21 cellular contexts compared by ENCODE assay signal in the genomic region with DNA sequence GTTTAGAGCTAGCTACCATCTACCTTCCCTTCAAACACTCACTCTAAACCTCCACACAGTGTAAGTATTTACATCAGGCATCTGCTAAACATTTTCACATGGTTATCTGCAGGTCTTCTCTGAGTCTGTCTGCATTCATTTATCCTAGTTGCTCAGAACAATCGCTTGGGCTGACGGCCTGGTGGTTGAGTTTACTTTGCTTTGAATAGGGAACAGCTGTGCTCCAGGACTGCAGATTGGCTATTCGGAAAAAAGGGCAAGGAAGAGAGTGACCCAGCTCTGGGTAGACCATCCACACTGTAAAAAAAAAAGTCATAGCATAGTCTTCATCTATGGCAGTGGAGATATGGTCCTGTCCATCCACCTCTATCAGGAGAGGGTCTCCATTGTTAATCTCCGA.
DNase-seq lines count a peak whose midpoint lies in the region; TF ChIP-seq lines count a peak whose summit lies in the region.
"Had no signal": no experiment of that assay in that cellular context is flagged by ENCODE, and none has a peak within 500 bp of the region (broad histone marks: within the 10 kb centered on the region; RNA-seq: fewer than 3 reads in every experiment).

No MANE protein-coding gene starts in this region.

- H3K9me3 Mint-ChIP-seq in T-helper 1 cell treated with Interleukin-12 subunit alpha and Interleukin-12 subunit beta and Interleukin-4 antibody, amounts not matched to agents 30 μg/mL and 1 μg/mL, for 36 hours, result no peaks in the 10 kb centered on the region
- H3K9me3 Mint-ChIP-seq in endodermal cell, result no peaks in the 10 kb centered on the region
- H3K9me3 Mint-ChIP-seq: T-helper 2 cell treated with Interferon-gamma antibody and Interleukin-4, amounts not matched to agents 5 μg/mL and 100 μg/mL, for 36 hours had no signal

- TF ChIP-seq EP300 in ovary (IDR thresholded peaks at IDR 0.05) (no peak), stomach (IDR thresholded peaks at IDR 0.05) (no peak)

- 43 to 46% methylated on average over 3 to 4 of the region's 4 CpGs for WGBS in endodermal cell (ENCODE audit: insufficient coverage in 1 of 2, insufficient read length in 1 of 2), 2 experiments
- 12 to 33% (median 19%) methylated on average over 4 of the region's 4 CpGs for WGBS in ovary, 3 donors
- 27 to 67% (median 41%) methylated on average over 4 of the region's 4 CpGs for WGBS in stomach, 5 donors

- H4K20me1 ChIP-seq in Karpas-422 (ENCODE audit: insufficient read depth, low read depth, low read length), result no peaks in the 10 kb centered on the region

- peaks cover 10% of the 10 kb centered on the region for H3K36me3 Mint-ChIP-seq in T-helper 1 cell treated with Interleukin-12 subunit alpha and Interleukin-12 subunit beta and Interleukin-4 antibody, amounts not matched to agents 30 μg/mL and 1 μg/mL, for 36 hours (ENCODE audit: low read depth)
- no peaks in the 10 kb centered on the region for H3K36me3 Mint-ChIP-seq in endodermal cell (ENCODE audit: low read depth)

- H3K9me2 ChIP-seq in Karpas-422 (replicated peaks; ENCODE audit: insufficient read depth, low read length), result no peaks in the 10 kb centered on the region

- peaks cover 32% of the 10 kb centered on the region for H3K4me1 Mint-ChIP-seq in T-helper 1 cell treated with Interleukin-12 subunit alpha and Interleukin-12 subunit beta and Interleukin-4 antibody, amounts not matched to agents 30 μg/mL and 1 μg/mL, for 36 hours (ENCODE audit: low read depth)
- peaks cover 27% of the 10 kb centered on the region for H3K4me1 Mint-ChIP-seq in endodermal cell

- H3K27ac Mint-ChIP-seq in T-helper 1 cell treated with Interleukin-12 subunit alpha and Interleukin-12 subunit beta and Interleukin-4 antibody, amounts not matched to agents 30 μg/mL and 1 μg/mL, for 36 hours, result no peak overlapping the region
- H3K27ac Mint-ChIP-seq in endodermal cell, result no peak overlapping the region
- H3K27ac Mint-ChIP-seq: T-helper 2 cell treated with Interferon-gamma antibody and Interleukin-4, amounts not matched to agents 5 μg/mL and 100 μg/mL, for 36 hours had no signal

- H3K9ac ChIP-seq in Karpas-422 (ENCODE audit: low read length) (peak overlapping the region; percentile 70), endodermal cell (ENCODE audit: extremely low read depth, low read length, poor library complexity, severe bottlenecking) (no peak overlapping the region)
- H3K9ac ChIP-seq: parathyroid adenoma had no signal

- H3K4me1 ChIP-seq in Karpas-422 (ENCODE audit: low read length) (peaks cover 66% of the 10 kb centered on the region), endodermal cell (ENCODE audit: control insufficient read depth, insufficient read depth, low read length) (peaks cover 9% of the 10 kb centered on the region), ovary (ENCODE audit: insufficient read depth) (peaks cover 3% of the 10 kb centered on the region), stomach (peaks cover 0 to 9% (median 4%) of the 10 kb centered on the region in 4 donors)
- H3K4me1 ChIP-seq: colonic mucosa, parathyroid adenoma had no signal

- no peak overlapping the region for H2AFZ ChIP-seq in Karpas-422 (ENCODE audit: low read length)
- H2AFZ ChIP-seq: parathyroid adenoma had no signal

- TF ChIP-seq POLR2A in ovary (IDR thresholded peaks at IDR 0.05), result no peak
- no peak for TF ChIP-seq POLR2A in stomach (IDR thresholded peaks at IDR 0.05)

- H3K27me3 ChIP-seq in Karpas-422 (ENCODE audit: low read length), result no peaks in the 10 kb centered on the region
- H3K27me3 ChIP-seq in endodermal cell (ENCODE audit: control insufficient read depth, insufficient read depth, low read length, poor library complexity, severe bottlenecking), result no peaks in the 10 kb centered on the region
- no peaks in the 10 kb centered on the region for H3K27me3 ChIP-seq in ovary
- H3K27me3 ChIP-seq in stomach, result no peaks in the 10 kb centered on the region
- H3K27me3 ChIP-seq: colonic mucosa had no signal

- H3K79me2 ChIP-seq in Karpas-422 (ENCODE audit: low read length), result no peaks in the 10 kb centered on the region; the same call in 1 of the 2 replicates
- H3K79me2 ChIP-seq: parathyroid adenoma had no signal

- H3K27ac ChIP-seq in Karpas-422 (ENCODE audit: low read length) (peak overlapping the region; percentile 91), endodermal cell (ENCODE audit: low read depth, low read length) (no peak overlapping the region), ovary (peak overlapping the region in 1 of 2 donors; percentile 88), stomach (peak overlapping the region in 1 of 5 donors; percentile 69)
- H3K27ac ChIP-seq: 22Rv1, colonic mucosa, parathyroid adenoma had no signal

- H3K36me3 ChIP-seq in Karpas-422 (ENCODE audit: insufficient read depth, low read length) (no peaks in the 10 kb centered on the region), endodermal cell (ENCODE audit: control insufficient read depth, insufficient read depth, low read length) (no peaks in the 10 kb centered on the region), ovary (no peaks in the 10 kb centered on the region), stomach (no peaks in the 10 kb centered on the region)
- H3K36me3 ChIP-seq: colonic mucosa, thoracic aorta had no signal

- TF ChIP-seq CTCF in endodermal cell (conservative IDR thresholded peaks at IDR 0.05), result no peak
- TF ChIP-seq CTCF in ovary (IDR thresholded peaks at IDR 0.05), result no peak
- TF ChIP-seq CTCF in stomach (IDR thresholded peaks at IDR 0.05), result no peak

- no peak overlapping the region for H3K4me3 ChIP-seq in Karpas-422 (ENCODE audit: low read length)
- peak overlapping the region; percentile 28 for H3K4me3 ChIP-seq in endodermal cell (ENCODE audit: low read length)
- peak overlapping the region; percentile 7 for H3K4me3 ChIP-seq in ovary
- H3K4me3 ChIP-seq in stomach, result no peak overlapping the region
- H3K4me3 ChIP-seq: colonic mucosa, smooth muscle cell had no signal

- H3K9me3 ChIP-seq in Karpas-422 (ENCODE audit: low read length), result no peaks in the 10 kb centered on the region
- H3K9me3 ChIP-seq in endodermal cell (ENCODE audit: control insufficient read depth, low read length), result no peaks in the 10 kb centered on the region
- H3K9me3 ChIP-seq in ovary, result no peaks in the 10 kb centered on the region
- H3K9me3 ChIP-seq in stomach, result no peaks in the 10 kb centered on the region
- H3K9me3 ChIP-seq: colonic mucosa, thoracic aorta had no signal

- intact Hi-C loops in ovary (cut with DNase I), result loop anchor here in 3 of 4 donors (5.0 to 10.0 kb wide), 4 partner anchors 63 to 573 kb away; no protein-coding TSS in a partner anchor
- intact Hi-C loops in stomach (cut with DNase I; ENCODE audit: low total_unique reads), result no loop called here

- DNase-seq in T-helper 1 cell (no peak), Karpas-422 (no peak), endodermal cell (no peak), ovary (no peak), NOMO-1 treated with dmso at 0.1 percent for 144 hours (lab: John Stamatoyannopoulos, UW; ENCODE audit: unreplicated experiment) (no peak), stomach (no peak), NCI-H69 (lab: John Stamatoyannopoulos, UW) (no peak)
- DNase-seq: activated naive CD4-positive, alpha-beta T cell; colonic mucosa; GDM1; NCI-H1092; NCI-H2081 treated with DMSO at 0.1 percent for 48 hours; NCI-H524; SIG-M5; stimulated activated CD4-positive, alpha-beta T cell treated with anti-CD3 and anti-CD28 coated beads, Interleukin-4, amount 100 ng/mL, for 4 hours had no signal

- peaks cover 18% of the 10 kb centered on the region for H3K27me3 Mint-ChIP-seq in T-helper 1 cell treated with Interleukin-12 subunit alpha and Interleukin-12 subunit beta and Interleukin-4 antibody, amounts not matched to agents 30 μg/mL and 1 μg/mL, for 36 hours (ENCODE audit: low read depth)
- no peaks in the 10 kb centered on the region for H3K27me3 Mint-ChIP-seq in endodermal cell (ENCODE audit: insufficient read depth)

- peak overlapping the region; percentile 18 for H3K4me3 Mint-ChIP-seq in T-helper 1 cell treated with Interleukin-12 subunit alpha and Interleukin-12 subunit beta and Interleukin-4 antibody, amounts not matched to agents 30 μg/mL and 1 μg/mL, for 36 hours
- H3K4me3 Mint-ChIP-seq in endodermal cell, result no peak overlapping the region

- H3K4me2 ChIP-seq in Karpas-422 (ENCODE audit: low read depth, low read length, poor library complexity, severe bottlenecking), result peak overlapping the region; percentile 95
- H3K4me2 ChIP-seq: smooth muscle cell had no signal

Comparison
In these comparisons a context has a peak if more than half of its experiments do, and no peak if none do; other contexts are left out.
1. H3K4me3 ChIP-seq: peak in endodermal cell (single experiment) and ovary (single experiment); none in Karpas-422 (single experiment) and stomach (0 of 4).